7 cellular contexts compared by ENCODE assay signal in genomic region chr12:116818341-116818856, GRCh38.
A peak's percentile ranks its signal among the peaks of the same experiment; 100 is the strongest.
DNase-seq lines count a peak whose midpoint lies in the region; ATAC-seq, FAIRE-seq and TF ChIP-seq lines count a peak whose summit lies in the region.

No MANE protein-coding gene starts in this region.

- 36% methylated on average over 11 of the region's 11 CpGs for WGBS in esophagus muscularis mucosa

- H3K9me3 Mint-ChIP-seq in naive thymus-derived CD8-positive, alpha-beta T cell, result no peaks in the 10 kb centered on the region

- peaks cover 9 to 49% (median 27%) of the 10 kb centered on the region in 4 donors for H3K4me1 Mint-ChIP-seq in naive thymus-derived CD8-positive, alpha-beta T cell

- H3K27ac ChIP-seq in esophagus muscularis mucosa (replicated peaks in 1 of 4), result peak overlapping the region; percentile 92 to 96 (median 94)

- peak; percentile 80 for FAIRE-seq in GM12891 (lab: Jason Lieb, UNC)

- no peaks in the 10 kb centered on the region for H3K27me3 ChIP-seq in esophagus muscularis mucosa

- TF ChIP-seq POLR2A in GM12891 (IDR thresholded peaks at IDR 0.05; ENCODE audit: low read depth, low read length) (no peak), esophagus muscularis mucosa (IDR thresholded peaks at IDR 0.05; ENCODE audit: low read depth) (no peak)

- intact Hi-C loops in esophagus muscularis mucosa (cut with DNase I), result loop anchor here (10.0 kb wide), 1 partner anchor 96 kb away; the partner anchor contains the start of gene FBXW8

- no peak for TF ChIP-seq CTCF in esophagus muscularis mucosa (IDR thresholded peaks at IDR 0.05)

- POLR2A ChIA-PET in naive thymus-derived CD8-positive, alpha-beta T cell (lab: Charles Lee), result interaction anchor here (1.0 kb wide), 1 partner anchor 35 kb away, joined by 3 read pairs; no protein-coding TSS in a partner anchor

- peaks cover 9 to 19% (median 12%) of the 10 kb centered on the region in 4 donors for H3K4me1 ChIP-seq in esophagus muscularis mucosa

- no peaks in the 10 kb centered on the region for H3K36me3 ChIP-seq in esophagus muscularis mucosa

- peak; percentile 3 for ATAC-seq in HG03439 (IDR thresholded peaks at IDR 0.05; ENCODE audit: unreplicated experiment)
- peak; percentile 32 to 38 for ATAC-seq in naive thymus-derived CD8-positive, alpha-beta T cell

- H3K9me3 ChIP-seq in esophagus muscularis mucosa, result no peaks in the 10 kb centered on the region

- H3K36me3 Mint-ChIP-seq in naive thymus-derived CD8-positive, alpha-beta T cell, result no peaks in the 10 kb centered on the region

- no peak for TF ChIP-seq EP300 in esophagus muscularis mucosa (IDR thresholded peaks at IDR 0.05)

- H3K4me3 ChIP-seq in esophagus muscularis mucosa, result peak overlapping the region; percentile 68 to 80 (median 72)

- peak overlapping the region; percentile 79 to 97 (median 94) for H3K4me3 Mint-ChIP-seq in naive thymus-derived CD8-positive, alpha-beta T cell

- peak overlapping the region; percentile 93 to 99 (median 97) for H3K27ac Mint-ChIP-seq in naive thymus-derived CD8-positive, alpha-beta T cell

- peaks cover 0 to 3% (median 0%) of the 10 kb centered on the region in 5 donors for H3K27me3 Mint-ChIP-seq in naive thymus-derived CD8-positive, alpha-beta T cell

- DNase-seq in GM12891 (ENCODE audit: insufficient read length, low spot score) (no peak), esophagus muscularis mucosa (ENCODE audit: extremely low spot score) (no peak), NCI-H2107 (lab: John Stamatoyannopoulos, UW) (no peak), NCI-H446 (lab: John Stamatoyannopoulos, UW) (no peak)
- peak; percentile 5 for DNase-seq in activated CD4-positive, alpha-beta T cell treated with anti-CD3 and anti-CD28 coated beads, Interleukin-2, amount 50 U/mL, for 1 hour
- peak in 9 of 10 donors; percentile 13 to 73 (median 26) for DNase-seq in naive thymus-derived CD8-positive, alpha-beta T cell

TF ChIP-seq in GM12891, 5 proteins besides CTCF, POLR2A, EP300 and RAD21:
- TF ChIP-seq SPI1 (IDR thresholded peaks at IDR 0.05; ENCODE audit: low read depth, low read length), result peak; percentile 64
- TF ChIP-seq POLR2AphosphoS5 (IDR thresholded peaks at IDR 0.05; ENCODE audit: low read depth, low read length), result no peak

Comparison
In these comparisons a context has a peak if more than half of its experiments do, and no peak if none do; other contexts are left out.
1. DNase-seq: peak in activated CD4-positive, alpha-beta T cell treated with anti-CD3 and anti-CD28 coated beads, Interleukin-2, amount 50 U/mL, for 1 hour (single experiment) and naive thymus-derived CD8-positive, alpha-beta T cell (9 of 10); none in GM12891 (single experiment), esophagus muscularis mucosa (single experiment), NCI-H2107 (single experiment) and NCI-H446 (0 of 2).